Comparison of ENCODE assay signal across 11 cellular contexts in the genomic region with DNA sequence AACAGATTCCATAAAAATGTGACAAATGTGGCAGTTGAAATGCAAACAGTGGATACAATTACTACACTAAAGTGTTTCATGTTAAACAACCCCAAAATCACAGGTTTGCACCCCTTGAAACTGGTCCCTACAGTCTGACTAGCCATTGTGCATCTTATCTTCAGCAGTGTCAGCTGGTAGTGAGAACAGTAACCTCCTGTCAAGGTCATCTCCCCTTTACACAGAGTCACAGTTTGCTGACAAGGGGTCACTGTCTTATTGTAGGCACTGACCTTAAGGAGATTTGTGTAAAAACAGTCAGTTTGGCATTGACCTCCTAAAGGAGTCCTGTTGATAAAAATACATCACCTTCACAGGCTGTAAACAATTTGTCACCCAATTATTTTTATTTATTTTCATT.
"Had no signal": no experiment of that assay in that cellular context is flagged by ENCODE, and none has a peak within 500 bp of the region (broad histone marks: within the 10 kb centered on the region; RNA-seq: fewer than 3 reads in every experiment).

No MANE protein-coding gene starts in this region.

- H3K9ac ChIP-seq: GM23248 had no signal

- H3K4me3 ChIP-seq: GM23248, GM23338, HAP-1 had no signal

- DNase-seq: GM23248, GOT3, H7, H9, HCEC 1CT, HFFc6 had no signal

- H3K9me3 ChIP-seq: HAP-1 had no signal

- ATAC-seq: GM23338, HCT116 had no signal

- FAIRE-seq: H1, H54 had no signal

- H3K27ac ChIP-seq: GM23248 had no signal

- H3K36me3 ChIP-seq: HAP-1 had no signal

- H3K4me2 ChIP-seq: GM23338 had no signal

- H2AFZ ChIP-seq: GM23248 had no signal
